ENCODE assay signal across 7 cellular contexts in the genomic region with DNA sequence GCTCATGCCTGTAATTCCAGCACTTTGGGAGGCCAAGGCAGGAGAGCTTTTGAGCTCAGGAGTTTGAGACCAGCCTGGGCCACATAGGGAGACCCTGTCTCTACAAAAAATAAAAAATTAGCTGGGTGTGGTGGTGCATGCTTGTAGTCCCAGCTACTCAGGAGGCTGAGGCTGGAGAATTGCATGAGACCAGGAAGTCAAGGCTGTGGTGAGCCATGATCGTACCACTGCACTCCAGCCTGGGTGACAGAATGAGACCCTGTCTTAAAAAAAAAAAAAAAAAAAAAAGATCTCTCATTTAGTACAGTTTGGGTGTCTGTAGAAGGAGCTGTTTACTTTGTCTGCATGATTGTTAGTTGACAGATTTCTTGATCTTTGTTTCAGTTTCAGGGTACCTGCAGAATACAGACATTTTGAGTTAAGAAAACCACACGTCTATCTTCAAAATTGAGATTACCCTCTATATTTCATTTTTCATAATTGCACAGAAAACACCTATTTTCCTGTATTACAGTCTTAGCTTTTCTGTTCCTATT. TPM values are rescaled to one million over a fixed set of nuclear protein-coding genes. Genes with fewer than 3 reads are reported as not detected.
DNase-seq lines count a peak whose midpoint lies in the region; ATAC-seq and TF ChIP-seq lines count a peak whose summit lies in the region.
"Not testable (repeated sequence)": the region's sequence is repeated elsewhere in the genome, so short reads cannot be mapped to it uniquely, and the experiment has no call there.

No MANE protein-coding gene starts in this region.

- intact Hi-C loops in vagina (cut with DNase I): not testable (repeated sequence)

- peaks cover 23% of the 10 kb centered on the region for H3K36me3 Mint-ChIP-seq in T-helper 1 cell treated with Interleukin-12 subunit alpha and Interleukin-12 subunit beta and Interleukin-4 antibody, amounts not matched to agents 30 μg/mL and 1 μg/mL, for 36 hours (ENCODE audit: low read depth)
- peaks cover 61% of the 10 kb centered on the region for H3K36me3 Mint-ChIP-seq in activated CD4-positive, alpha-beta memory T cell treated with anti-CD3 and anti-CD28 coated beads, Interleukin-2, amount 10 ng/mL, durations not matched to agents 7 days and 5 days (ENCODE audit: low read depth)
- peaks cover 12% of the 10 kb centered on the region for H3K36me3 Mint-ChIP-seq in activated T-helper 17 cell treated with anti-CD3 and anti-CD28 coated beads, Interleukin-2, amount 50 U/mL, for 72 hours (ENCODE audit: low read depth)
- peaks cover 5 to 30% (median 29%) of the 10 kb centered on the region in 3 donors for H3K36me3 Mint-ChIP-seq in immature natural killer cell

- H3K4me2 ChIP-seq in DND-41 (ENCODE audit: insufficient read depth, low read length): not testable (repeated sequence)
- peak overlapping the region; percentile 10 for H3K4me2 ChIP-seq in Loucy (ENCODE audit: low read depth, low read length, poor library complexity, severe bottlenecking)

- H3K27ac Mint-ChIP-seq in T-helper 1 cell treated with Interleukin-12 subunit alpha and Interleukin-12 subunit beta and Interleukin-4 antibody, amounts not matched to agents 30 μg/mL and 1 μg/mL, for 36 hours: peak overlapping the region; percentile 58
- peak overlapping the region; percentile 80 for H3K27ac Mint-ChIP-seq in activated CD4-positive, alpha-beta memory T cell treated with anti-CD3 and anti-CD28 coated beads, Interleukin-2, amount 10 ng/mL, durations not matched to agents 7 days and 5 days
- H3K27ac Mint-ChIP-seq in activated T-helper 17 cell treated with anti-CD3 and anti-CD28 coated beads, Interleukin-2, amount 50 U/mL, for 72 hours: peak overlapping the region; percentile 63
- peak overlapping the region; percentile 31 to 89 (median 68) for H3K27ac Mint-ChIP-seq in immature natural killer cell

- POLR2A ChIA-PET in activated CD4-positive, alpha-beta memory T cell treated with anti-CD3 and anti-CD28 coated beads, Interleukin-2, amount 10 ng/mL, durations not matched to agents 7 days and 5 days (lab: Charles Lee): interaction anchor here (0.7 to 2.0 kb wide), 11 partner anchors 8 to 307 kb away, joined by 3 to 14 read pairs (median 4); a partner anchor contains a TSS

- not testable (repeated sequence) for H3K27me3 ChIP-seq in DND-41 (ENCODE audit: insufficient read depth, low read length, poor library complexity); Loucy (ENCODE audit: insufficient read depth, low read length, poor library complexity, severe bottlenecking); vagina

- CTCF ChIA-PET in activated CD4-positive, alpha-beta memory T cell treated with anti-CD3 and anti-CD28 coated beads, Interleukin-2, amount 10 ng/mL, durations not matched to agents 7 days and 5 days (lab: Charles Lee): interaction anchor here (0.6 to 2.4 kb wide), 14 partner anchors 9 to 516 kb away, joined by 3 to 18 read pairs (median 5); a partner anchor contains a TSS

- not testable (repeated sequence) for H4K20me1 ChIP-seq in DND-41 (ENCODE audit: insufficient read depth, low read length); Loucy (ENCODE audit: insufficient read depth, low read length, poor library complexity, severe bottlenecking)

- not testable (repeated sequence) for H3K9ac ChIP-seq in DND-41 (ENCODE audit: low read depth, low read length)
- H3K9ac ChIP-seq in Loucy (ENCODE audit: low read depth, low read length, poor library complexity, severe bottlenecking): peak overlapping the region; percentile 20

- H3F3A ChIP-seq in Loucy (ENCODE audit: low read depth): not testable (repeated sequence)

- not testable (repeated sequence) for H3K9me3 ChIP-seq in DND-41 (ENCODE audit: insufficient read depth, low read length, severe bottlenecking); Loucy (ENCODE audit: insufficient read depth, low read depth, low read length); vagina

- ATAC-seq in DND-41 (ENCODE audit: insufficient read depth, low read depth): peak; percentile 33; the same call in 1 of the 3 replicates
- peak; percentile 73 for ATAC-seq in activated T-helper 17 cell treated with anti-CD3 and anti-CD28 coated beads, Interleukin-2, amount 50 U/mL, for 72 hours (replicated peaks)

- not testable (repeated sequence) for H3K4me1 ChIP-seq in DND-41 (ENCODE audit: insufficient read depth, low read length)
- H3K4me1 ChIP-seq in Loucy (ENCODE audit: insufficient read depth, low read length, poor library complexity, severe bottlenecking) (peaks cover 16% of the 10 kb centered on the region), vagina (peaks cover 18% of the 10 kb centered on the region)

- not testable (repeated sequence) for H3K9me3 Mint-ChIP-seq in T-helper 1 cell treated with Interleukin-12 subunit alpha and Interleukin-12 subunit beta and Interleukin-4 antibody, amounts not matched to agents 30 μg/mL and 1 μg/mL, for 36 hours; activated CD4-positive, alpha-beta memory T cell treated with anti-CD3 and anti-CD28 coated beads, Interleukin-2, amount 10 ng/mL, durations not matched to agents 7 days and 5 days; activated T-helper 17 cell treated with anti-CD3 and anti-CD28 coated beads, Interleukin-2, amount 50 U/mL, for 72 hours; immature natural killer cell

- H3K79me2 ChIP-seq in DND-41 (ENCODE audit: insufficient read depth, low read length); Loucy (ENCODE audit: insufficient read depth, low read length): not testable (repeated sequence)

- H3K4me3 Mint-ChIP-seq in T-helper 1 cell treated with Interleukin-12 subunit alpha and Interleukin-12 subunit beta and Interleukin-4 antibody, amounts not matched to agents 30 μg/mL and 1 μg/mL, for 36 hours: peak overlapping the region; percentile 32
- peak overlapping the region; percentile 36 for H3K4me3 Mint-ChIP-seq in activated CD4-positive, alpha-beta memory T cell treated with anti-CD3 and anti-CD28 coated beads, Interleukin-2, amount 10 ng/mL, durations not matched to agents 7 days and 5 days
- H3K4me3 Mint-ChIP-seq in activated T-helper 17 cell treated with anti-CD3 and anti-CD28 coated beads, Interleukin-2, amount 50 U/mL, for 72 hours: peak overlapping the region; percentile 42
- peak overlapping the region in 4 of 5 donors; percentile 22 to 48 (median 28) for H3K4me3 Mint-ChIP-seq in immature natural killer cell

- not testable (repeated sequence) for TF ChIP-seq CTCF in DND-41 (IDR thresholded peaks at IDR 0.05; ENCODE audit: borderline replicate concordance, extremely low read depth, low read length, poor library complexity, severe bottlenecking); Loucy (conservative IDR thresholded peaks at IDR 0.05; ENCODE audit: low read length); vagina (IDR thresholded peaks at IDR 0.05)

- H3K4me1 Mint-ChIP-seq in T-helper 1 cell treated with Interleukin-12 subunit alpha and Interleukin-12 subunit beta and Interleukin-4 antibody, amounts not matched to agents 30 μg/mL and 1 μg/mL, for 36 hours (ENCODE audit: low read depth): peaks cover 27% of the 10 kb centered on the region
- H3K4me1 Mint-ChIP-seq in activated CD4-positive, alpha-beta memory T cell treated with anti-CD3 and anti-CD28 coated beads, Interleukin-2, amount 10 ng/mL, durations not matched to agents 7 days and 5 days: peaks cover 46% of the 10 kb centered on the region
- H3K4me1 Mint-ChIP-seq in activated T-helper 17 cell treated with anti-CD3 and anti-CD28 coated beads, Interleukin-2, amount 50 U/mL, for 72 hours: not testable (repeated sequence)
- peaks cover 29 to 45% of the 10 kb centered on the region in 2 donors for H3K4me1 Mint-ChIP-seq in immature natural killer cell

- TF ChIP-seq POLR2A in vagina (IDR thresholded peaks at IDR 0.05): not testable (repeated sequence)

- not testable (repeated sequence) for H3K4me3 ChIP-seq in DND-41 (ENCODE audit: low read depth in 1 of 2, low read length in 2 of 2); Loucy (ENCODE audit: low read length, poor library complexity, severe bottlenecking); vagina

- not testable (repeated sequence) for H3K9me2 ChIP-seq in Loucy (replicated peaks; ENCODE audit: low read depth, low read length)

- not testable (repeated sequence) for DNase-seq in DND-41; vagina (ENCODE audit: extremely low spot score in 2 of 2)
- DNase-seq in activated CD4-positive, alpha-beta memory T cell treated with anti-CD3 and anti-CD28 coated beads, Interleukin-2, amount 10 ng/mL, durations not matched to agents 7 days and 5 days: peak; percentile 52
- DNase-seq in immature natural killer cell: peak in 2 of 3 donors; percentile 12 to 22

- H2AFZ ChIP-seq in DND-41 (ENCODE audit: low read depth, low read length): not testable (repeated sequence)
- peak overlapping the region; percentile 68 for H2AFZ ChIP-seq in Loucy (ENCODE audit: low read length)

- H3K27me3 Mint-ChIP-seq in T-helper 1 cell treated with Interleukin-12 subunit alpha and Interleukin-12 subunit beta and Interleukin-4 antibody, amounts not matched to agents 30 μg/mL and 1 μg/mL, for 36 hours (ENCODE audit: low read depth): peaks cover 19% of the 10 kb centered on the region
- not testable (repeated sequence) for H3K27me3 Mint-ChIP-seq in activated CD4-positive, alpha-beta memory T cell treated with anti-CD3 and anti-CD28 coated beads, Interleukin-2, amount 10 ng/mL, durations not matched to agents 7 days and 5 days; activated T-helper 17 cell treated with anti-CD3 and anti-CD28 coated beads, Interleukin-2, amount 50 U/mL, for 72 hours; immature natural killer cell (ENCODE audit: low read depth in 3 of 3)

- not testable (repeated sequence) for H3K36me3 ChIP-seq in DND-41 (ENCODE audit: insufficient read depth, low read length); Loucy (ENCODE audit: insufficient read depth, low read length); vagina

- not testable (repeated sequence) for H3K27ac ChIP-seq in DND-41 (ENCODE audit: low read length)
- H3K27ac ChIP-seq in vagina: peak overlapping the region; percentile 64

RNA-seq across cellular contexts. Expression of a gene that starts 17.6 kb away (rescaled TPM):
- total RNA-seq in activated CD4-positive, alpha-beta memory T cell treated with anti-CD3 and anti-CD28 coated beads, Interleukin-2, amount 10 ng/mL, durations not matched to agents 7 days and 5 days: 10 to 100 TPM; 12.2 to 13.6 TPM
- total RNA-seq in activated T-helper 17 cell treated with anti-CD3 and anti-CD28 coated beads, Interleukin-2, amount 50 U/mL, for 72 hours: 1 to 10 TPM; 2.9 to 5.7 TPM
- 1 to 10 TPM; 4.0 to 8.5 (median 4.2) TPM for polyA plus RNA-seq in immature natural killer cell
- 11.5 TPM for total RNA-seq in vagina
